In genomic region chr2:241801611-241802420, GRCh38 we compare ENCODE assay signal across 23 cellular contexts. TPM values are rescaled to one million over a fixed set of nuclear protein-coding genes. Genes with fewer than 3 reads are reported as not detected.
A peak's percentile ranks its signal among the peaks of the same experiment; 100 is the strongest.
DNase-seq lines count a peak whose midpoint lies in the region; ATAC-seq, FAIRE-seq and TF ChIP-seq lines count a peak whose summit lies in the region.
"Had no signal": no experiment of that assay in that cellular context is flagged by ENCODE, and none has a peak within 500 bp of the region (broad histone marks: within the 10 kb centered on the region; RNA-seq: fewer than 3 reads in every experiment).

No MANE protein-coding gene starts in this region.

- no peaks in the 10 kb centered on the region for H3K4me1 Mint-ChIP-seq in endothelial cell (ENCODE audit: unreplicated experiment)
- H3K4me1 Mint-ChIP-seq in activated CD8-positive, alpha-beta T cell treated with anti-CD3 and anti-CD28 coated beads for 36 hours (ENCODE audit: low read depth): peaks cover 10% of the 10 kb centered on the region

- H3K27me3 ChIP-seq in BLaER1 treated with 17β-estradiol and CSF1 and Interleukin-3, amounts not matched to agents 10 nM and 100 nM: peaks cover 0 to 22% (median 6%) of the 10 kb centered on the region in 11 experiments; a peak in 11 of 22 replicates

- peaks cover 35 to 82% (median 71%) of the 10 kb centered on the region in 10 experiments for H3K4me1 ChIP-seq in BLaER1 treated with 17β-estradiol and CSF1 and Interleukin-3, amounts not matched to agents 10 nM and 100 nM
- H3K4me1 ChIP-seq in mucosa of descending colon (ENCODE audit: low read depth): peaks cover 31% of the 10 kb centered on the region

- no peak for FAIRE-seq in GM12892 (lab: Jason Lieb, UNC)
- FAIRE-seq: bronchial epithelial cell, GM19239 had no signal

- TF ChIP-seq CTCF in GM13977 (IDR thresholded peaks at IDR 0.05; ENCODE audit: extremely low read depth, insufficient read depth, missing control alignments) (no peak), endothelial cell (IDR thresholded peaks at IDR 0.05; ENCODE audit: unreplicated experiment) (no peak), mucosa of descending colon (IDR thresholded peaks at IDR 0.05) (no peak)
- no peak for TF ChIP-seq CTCF in activated CD8-positive, alpha-beta T cell treated with anti-CD3 and anti-CD28 coated beads for 36 hours (IDR thresholded peaks at IDR 0.05)

- H3K27ac Mint-ChIP-seq in endothelial cell (ENCODE audit: unreplicated experiment): no peak overlapping the region
- H3K27ac Mint-ChIP-seq in activated CD8-positive, alpha-beta T cell treated with anti-CD3 and anti-CD28 coated beads for 36 hours: no peak overlapping the region
- H3K27ac Mint-ChIP-seq: activated naive CD4-positive, alpha-beta T cell treated with anti-CD3 and anti-CD28 coated beads, Interleukin-2, amount 10 ng/mL, durations not matched to agents 7 days and 5 days; immature natural killer cell; stimulated activated effector memory CD8-positive, alpha-beta T cell treated with anti-CD3 and anti-CD28 coated beads, Interleukin-12 subunit alpha, Interleukin-12 subunit beta, amount 100 ng/mL, for 72 hours; T-helper 2 cell treated with Interferon-gamma antibody and Interleukin-4, amounts not matched to agents 5 μg/mL and 100 μg/mL, for 36 hours had no signal

- CTCF ChIA-PET in activated CD8-positive, alpha-beta T cell treated with anti-CD3 and anti-CD28 coated beads for 36 hours (lab: Charles Lee): no interaction called here

- no peaks in the 10 kb centered on the region for H3K36me3 ChIP-seq in BLaER1 treated with 17β-estradiol and CSF1 and Interleukin-3, amounts not matched to agents 10 nM and 100 nM
- no peaks in the 10 kb centered on the region for H3K36me3 ChIP-seq in mucosa of descending colon (ENCODE audit: low read depth)

- no peak overlapping the region for H3K4me3 Mint-ChIP-seq in endothelial cell (ENCODE audit: unreplicated experiment)
- no peak overlapping the region for H3K4me3 Mint-ChIP-seq in activated CD8-positive, alpha-beta T cell treated with anti-CD3 and anti-CD28 coated beads for 36 hours
- H3K4me3 Mint-ChIP-seq: activated naive CD4-positive, alpha-beta T cell treated with anti-CD3 and anti-CD28 coated beads, Interleukin-2, amount 10 ng/mL, durations not matched to agents 7 days and 5 days; immature natural killer cell; T-helper 2 cell treated with Interferon-gamma antibody and Interleukin-4, amounts not matched to agents 5 μg/mL and 100 μg/mL, for 36 hours had no signal

- peaks cover 4% of the 10 kb centered on the region for H3K36me3 Mint-ChIP-seq in endothelial cell (ENCODE audit: low read depth, unreplicated experiment)
- no peaks in the 10 kb centered on the region for H3K36me3 Mint-ChIP-seq in activated CD8-positive, alpha-beta T cell treated with anti-CD3 and anti-CD28 coated beads for 36 hours (ENCODE audit: low read depth)
- H3K36me3 Mint-ChIP-seq: activated naive CD4-positive, alpha-beta T cell treated with anti-CD3 and anti-CD28 coated beads, Interleukin-2, amount 10 ng/mL, durations not matched to agents 7 days and 5 days; immature natural killer cell had no signal

- no peak overlapping the region for H3K27ac ChIP-seq in BLaER1 treated with 17β-estradiol and CSF1 and Interleukin-3, amounts not matched to agents 10 nM and 100 nM

- ATAC-seq in mucosa of descending colon (no peak), GM19463 (IDR thresholded peaks at IDR 0.05; ENCODE audit: unreplicated experiment) (no peak)
- ATAC-seq in activated CD8-positive, alpha-beta T cell treated with anti-CD3 and anti-CD28 coated beads for 36 hours: no peak
- ATAC-seq: Panc1; stimulated activated effector memory CD8-positive, alpha-beta T cell treated with anti-CD3 and anti-CD28 coated beads, Interleukin-12 subunit alpha, Interleukin-12 subunit beta, amount 100 ng/mL, for 72 hours had no signal

- H3K27me3 Mint-ChIP-seq in endothelial cell (ENCODE audit: unreplicated experiment): peaks cover 9% of the 10 kb centered on the region
- H3K27me3 Mint-ChIP-seq in activated CD8-positive, alpha-beta T cell treated with anti-CD3 and anti-CD28 coated beads for 36 hours: peaks cover 3% of the 10 kb centered on the region

- H3K4me2 ChIP-seq in BLaER1 treated with 17β-estradiol and CSF1 and Interleukin-3, amounts not matched to agents 10 nM and 100 nM: peak overlapping the region; percentile 12 to 100 (median 97); a peak in 19 of 22 replicates

- TF ChIP-seq POLR2A in GM12892 (IDR thresholded peaks at IDR 0.05; ENCODE audit: low read depth, low read length): no peak

- H3K4me3 ChIP-seq in BLaER1 treated with 17β-estradiol and CSF1 and Interleukin-3, amounts not matched to agents 10 nM and 100 nM: no peak overlapping the region
- no peak overlapping the region for H3K4me3 ChIP-seq in mucosa of descending colon

- no peaks in the 10 kb centered on the region for H3K9me3 ChIP-seq in BLaER1 treated with 17β-estradiol and CSF1 and Interleukin-3, amounts not matched to agents 10 nM and 100 nM (replicated peaks in 1 of 11)
- no peaks in the 10 kb centered on the region for H3K9me3 ChIP-seq in mucosa of descending colon

- intact Hi-C loops in mucosa of descending colon (cut with DNase I, micrococcal nuclease): no loop called here
- intact Hi-C loops in activated CD8-positive, alpha-beta T cell treated with anti-CD3 and anti-CD28 coated beads for 36 hours (cut with micrococcal nuclease): no loop called here

- peak overlapping the region in 3 of 11 experiments; percentile 20 to 51 (median 44); a peak in 3 of 22 replicates for H3K9ac ChIP-seq in BLaER1 treated with 17β-estradiol and CSF1 and Interleukin-3, amounts not matched to agents 10 nM and 100 nM

- POLR2A ChIA-PET in activated CD8-positive, alpha-beta T cell treated with anti-CD3 and anti-CD28 coated beads for 36 hours (lab: Charles Lee): interaction anchor here (1.0 kb wide), 1 partner anchor 115 kb away, joined by 3 read pairs; the partner anchor contains the start of gene DTYMK

- H4K20me1 ChIP-seq in BLaER1 treated with 17β-estradiol and CSF1 and Interleukin-3, amounts not matched to agents 10 nM and 100 nM: no peaks in the 10 kb centered on the region

- no peaks in the 10 kb centered on the region for H3K9me3 Mint-ChIP-seq in endothelial cell (ENCODE audit: unreplicated experiment)
- H3K9me3 Mint-ChIP-seq in activated CD8-positive, alpha-beta T cell treated with anti-CD3 and anti-CD28 coated beads for 36 hours: no peaks in the 10 kb centered on the region
- H3K9me3 Mint-ChIP-seq: activated naive CD4-positive, alpha-beta T cell treated with anti-CD3 and anti-CD28 coated beads, Interleukin-2, amount 10 ng/mL, durations not matched to agents 7 days and 5 days; stimulated activated effector memory CD8-positive, alpha-beta T cell treated with anti-CD3 and anti-CD28 coated beads, Interleukin-12 subunit alpha, Interleukin-12 subunit beta, amount 100 ng/mL, for 72 hours; T-helper 2 cell treated with Interferon-gamma antibody and Interleukin-4, amounts not matched to agents 5 μg/mL and 100 μg/mL, for 36 hours had no signal

- DNase-seq in GM13977 (ENCODE audit: low spot score) (peak; percentile 26), endothelial cell (ENCODE audit: low spot score) (peak; percentile 6), mucosa of descending colon (peak; percentile 17 to 69 (median 52)), GM12892 (ENCODE audit: insufficient read length) (no peak), NCI-H1048 (lab: John Stamatoyannopoulos, UW) (no peak)
- no peak for DNase-seq in activated CD8-positive, alpha-beta T cell treated with anti-CD3 and anti-CD28 coated beads for 36 hours
- DNase-seq: activated naive CD4-positive, alpha-beta T cell treated with anti-CD3 and anti-CD28 coated beads, Interleukin-2, amount 10 ng/mL, durations not matched to agents 7 days and 5 days; DND-41; foreskin fibroblast; immature natural killer cell; KBM-7; NCI-H1436 treated with DMSO at 0.1 percent for 48 hours; NCI-H446; stimulated activated CD4-positive, alpha-beta T cell treated with anti-CD3 and anti-CD28 coated beads, Interleukin-4, amount 100 ng/mL, for 24 hours had no signal

- in situ Hi-C loops in GM13977 (cut with MboI; ENCODE audit: low pct_unique_long_range_greater_than_20kb, low sequenced_read_pairs, unreplicated experiment): no loop called here

RNA-seq across cellular contexts. Expression of gene NEU4, which starts 7.2 kb away (rescaled TPM):
- total RNA-seq in endothelial cell (ENCODE audit: unreplicated experiment): 0.33 TPM
- 10 to 100 TPM; 41.4 to 72.5 (median 71.0) TPM for total RNA-seq in mucosa of descending colon
- total RNA-seq in activated CD8-positive, alpha-beta T cell treated with anti-CD3 and anti-CD28 coated beads for 36 hours: under 1 TPM; 0.38 to 0.54 TPM
- polyA plus RNA-seq in GM12892 (2012; ENCODE audit: missing spikeins): 0.19 TPM
- total RNA-seq: bronchial epithelial cell had no signal
- polyA plus RNA-seq: BJ, immature natural killer cell had no signal

RNA-seq across cellular contexts. Expression of gene GAL3ST2, which starts 25.2 kb away (rescaled TPM):
- not detected for total RNA-seq in endothelial cell (ENCODE audit: unreplicated experiment)
- 10 to 100 TPM; 15.1 to 46.5 (median 42.4) TPM for total RNA-seq in mucosa of descending colon
- total RNA-seq in activated CD8-positive, alpha-beta T cell treated with anti-CD3 and anti-CD28 coated beads for 36 hours: under 1 TPM; 0.89 to 0.95 TPM
- not detected for polyA plus RNA-seq in GM12892 (2012; ENCODE audit: missing spikeins)
- total RNA-seq: bronchial epithelial cell, myocyte had no signal
- polyA plus RNA-seq: BJ, immature natural killer cell had no signal

RNA-seq across cellular contexts. Expression of gene PDCD1, which starts 56.9 kb away (rescaled TPM):
- total RNA-seq in endothelial cell (ENCODE audit: unreplicated experiment): not detected
- total RNA-seq in mucosa of descending colon: under 1 TPM in 2 of 3 donors, not detected in 1; 0.13 to 0.70 TPM
- total RNA-seq in activated CD8-positive, alpha-beta T cell treated with anti-CD3 and anti-CD28 coated beads for 36 hours: 10 to 100 TPM; 19.4 to 20.3 TPM
- 1.0 TPM for polyA plus RNA-seq in GM12892 (2012; ENCODE audit: missing spikeins)
- total RNA-seq: bronchial epithelial cell, myocyte had no signal
- polyA plus RNA-seq: BJ had no signal

Comparison
In these comparisons a context has a peak if more than half of its experiments do, and no peak if none do; other contexts are left out.
1. DNase-seq: peak in GM13977 (single experiment), endothelial cell (single experiment) and mucosa of descending colon (3 of 3); none in activated CD8-positive, alpha-beta T cell treated with anti-CD3 and anti-CD28 coated beads for 36 hours (single experiment), GM12892 (single experiment) and NCI-H1048 (single experiment).
2. RNA of gene NEU4, which starts 7.2 kb away (total RNA-seq): 41.4 to 72.5 TPM in mucosa of descending colon; 0.38 to 0.54 TPM in activated CD8-positive, alpha-beta T cell treated with anti-CD3 and anti-CD28 coated beads for 36 hours and 0.33 TPM in endothelial cell (single experiment); every median in the first group is over 10 times any median in the second.
3. RNA of gene GAL3ST2, which starts 25.2 kb away (total RNA-seq): 15.1 to 46.5 TPM in mucosa of descending colon; 0.89 to 0.95 TPM in activated CD8-positive, alpha-beta T cell treated with anti-CD3 and anti-CD28 coated beads for 36 hours and not detected in endothelial cell (single experiment); every median in the first group is over 4 times any median in the second.
4. RNA of gene PDCD1, which starts 56.9 kb away (total RNA-seq): 19.4 to 20.3 TPM in activated CD8-positive, alpha-beta T cell treated with anti-CD3 and anti-CD28 coated beads for 36 hours; 0.13 to 0.70 TPM in mucosa of descending colon and not detected in endothelial cell (single experiment); every median in the first group is over 10 times any median in the second.